ENCODE assay signal across 8 cellular contexts in genomic region chr17:28318759-28319660, GRCh38. TPM values are rescaled to one million over a fixed set of nuclear protein-coding genes. Genes with fewer than 3 reads are reported as not detected.
DNase-seq lines count a peak whose midpoint lies in the region; ATAC-seq and TF ChIP-seq lines count a peak whose summit lies in the region.

Gene TMEM97 (plus strand): TSS chr17:28319200. CDS start chr17:28319240, 40 bp downstream.

- ATAC-seq in GM21576 (IDR thresholded peaks at IDR 0.05; ENCODE audit: unreplicated experiment) (peak; percentile 87), mucosa of descending colon (peak; percentile 99)

- peak within 1 kb of the TSS; percentile 66 to 89 (median 82) for H3K27ac Mint-ChIP-seq in IgD-negative memory B cell

- peak; percentile 98 for DNase-seq in DMS53 (lab: John Stamatoyannopoulos, UW)
- peak; percentile 99 for DNase-seq in OCI-M1 (lab: John Stamatoyannopoulos, UW)
- DNase-seq in activated T-cell treated with anti-CD3 and anti-CD28 coated beads for 1 hour (ENCODE audit: low read depth): peak; percentile 91
- peak; percentile 98 for DNase-seq in epithelial cell of esophagus (ENCODE audit: low read depth)
- peak; percentile 96 to 97 (median 97) for DNase-seq in mucosa of descending colon
- DNase-seq in stimulated activated CD8-positive, alpha-beta memory T cell treated with anti-CD3 and anti-CD28 coated beads, Interleukin-4, amount 100 ng/mL, for 1 hour (ENCODE audit: low read depth in 2 of 2, low spot score in 1 of 2): peak; percentile 79 to 87

- no peaks in the 10 kb centered on the region for H3K9me3 Mint-ChIP-seq in IgD-negative memory B cell

- H3K4me3 Mint-ChIP-seq in IgD-negative memory B cell: peak within 1 kb of the TSS; percentile 85 to 95 (median 92)

- H3K4me1 ChIP-seq in mucosa of descending colon (ENCODE audit: low read depth): peaks cover 14% of the 10 kb centered on the region

- H3K9me3 ChIP-seq in mucosa of descending colon: no peaks in the 10 kb centered on the region

- peaks cover 10 to 16% (median 11%) of the 10 kb centered on the region in 3 donors for H3K4me1 Mint-ChIP-seq in IgD-negative memory B cell

- no peaks in the 10 kb centered on the region for H3K36me3 Mint-ChIP-seq in IgD-negative memory B cell

- no peaks in the 10 kb centered on the region for H3K36me3 ChIP-seq in mucosa of descending colon (ENCODE audit: low read depth)

- intact Hi-C loops in mucosa of descending colon (cut with DNase I, micrococcal nuclease): no loop called here

- H3K27me3 Mint-ChIP-seq in IgD-negative memory B cell: no peaks in the 10 kb centered on the region

- H3K4me3 ChIP-seq in epithelial cell of esophagus (ENCODE audit: low read length): peak within 1 kb of the TSS; percentile 72
- H3K4me3 ChIP-seq in mucosa of descending colon: peak within 1 kb of the TSS; percentile 23

- TF ChIP-seq CTCF in epithelial cell of esophagus (IDR thresholded peaks at IDR 0.05; ENCODE audit: insufficient read depth, low read depth, low read length, missing control alignments) (peak; percentile 1), mucosa of descending colon (IDR thresholded peaks at IDR 0.05) (no peak)

RNA-seq across cellular contexts. Expression of gene TMEM97, which starts in this region (rescaled TPM):
- 7.2 TPM for polyA plus RNA-seq in IgD-negative memory B cell
- total RNA-seq in mucosa of descending colon: 10 to 100 TPM; 14.3 to 25.1 (median 18.1) TPM

Comparison
In these comparisons a context has a peak if more than half of its experiments do, and no peak if none do; other contexts are left out.
1. Peak in every context shown above with its lines: DNase-seq, ATAC-seq and H3K4me3 ChIP-seq.